Comparison of ENCODE assay signal across 9 cellular contexts in genomic region chr11:128627666-128628342, GRCh38. TPM values are rescaled to one million over a fixed set of nuclear protein-coding genes. Genes with fewer than 3 reads are reported as not detected.
DNase-seq lines count a peak whose midpoint lies in the region; ATAC-seq and TF ChIP-seq lines count a peak whose summit lies in the region.
"Had no signal": no experiment of that assay in that cellular context is flagged by ENCODE, and none has a peak within 500 bp of the region (broad histone marks: within the 10 kb centered on the region; RNA-seq: fewer than 3 reads in every experiment).

No MANE protein-coding gene starts in this region.

- H3K27me3 ChIP-seq in tibial nerve (no peaks in the 10 kb centered on the region), ovary (no peaks in the 10 kb centered on the region)

- no peaks in the 10 kb centered on the region for H3K9me3 ChIP-seq in tibial nerve
- H3K9me3 ChIP-seq in ovary: no peaks in the 10 kb centered on the region

- intact Hi-C loops in ovary (cut with DNase I): loop anchor here in 3 of 4 donors (5.0 to 10.0 kb wide), 3 partner anchors 73 to 336 kb away; no protein-coding TSS in a partner anchor

- TF ChIP-seq POLR2A in tibial nerve (IDR thresholded peaks at IDR 0.05) (no peak), ovary (IDR thresholded peaks at IDR 0.05) (no peak)

- TF ChIP-seq CTCF in tibial nerve (IDR thresholded peaks at IDR 0.05) (no peak), ovary (IDR thresholded peaks at IDR 0.05) (no peak)

- H3K27me3 Mint-ChIP-seq in activated T-cell treated with anti-CD3 and anti-CD28 coated beads, Interleukin-2, amount 50 U/mL, for 4 hours (ENCODE audit: low read depth): no peaks in the 10 kb centered on the region
- H3K27me3 Mint-ChIP-seq in activated naive CD8-positive, alpha-beta T cell treated with anti-CD3 and anti-CD28 coated beads for 36 hours: no peaks in the 10 kb centered on the region
- no peaks in the 10 kb centered on the region for H3K27me3 Mint-ChIP-seq in stimulated activated naive CD8-positive, alpha-beta T cell treated with anti-CD3 and anti-CD28 coated beads, Interleukin-15, Interleukin-2, amounts not matched to agents 100 ng/mL and 50 ng/mL, for 24 hours

- no peak overlapping the region for H3K4me3 ChIP-seq in tibial nerve
- H3K4me3 ChIP-seq in ovary: no peak overlapping the region

- 95% methylated on average over 7 of the region's 7 CpGs for WGBS in tibial nerve, 2 donors
- 89 to 92% (median 89%) methylated on average over 7 of the region's 7 CpGs for WGBS in ovary, 3 donors

- H3K36me3 ChIP-seq in tibial nerve (no peaks in the 10 kb centered on the region), ovary (no peaks in the 10 kb centered on the region)

- no peaks in the 10 kb centered on the region for H3K9me3 Mint-ChIP-seq in activated T-cell treated with anti-CD3 and anti-CD28 coated beads, Interleukin-2, amount 50 U/mL, for 4 hours
- H3K9me3 Mint-ChIP-seq in activated naive CD8-positive, alpha-beta T cell treated with anti-CD3 and anti-CD28 coated beads for 36 hours: no peaks in the 10 kb centered on the region
- no peaks in the 10 kb centered on the region for H3K9me3 Mint-ChIP-seq in stimulated activated naive CD8-positive, alpha-beta T cell treated with anti-CD3 and anti-CD28 coated beads, Interleukin-15, Interleukin-2, amounts not matched to agents 100 ng/mL and 50 ng/mL, for 24 hours

- H3K27ac ChIP-seq in tibial nerve: peak overlapping the region in 1 of 4 donors; percentile 11
- no peak overlapping the region for H3K27ac ChIP-seq in ovary

- no peaks in the 10 kb centered on the region for H3K36me3 Mint-ChIP-seq in activated T-cell treated with anti-CD3 and anti-CD28 coated beads, Interleukin-2, amount 50 U/mL, for 4 hours (ENCODE audit: insufficient read depth)
- peaks cover 2% of the 10 kb centered on the region for H3K36me3 Mint-ChIP-seq in activated naive CD8-positive, alpha-beta T cell treated with anti-CD3 and anti-CD28 coated beads for 36 hours
- H3K36me3 Mint-ChIP-seq in stimulated activated naive CD8-positive, alpha-beta T cell treated with anti-CD3 and anti-CD28 coated beads, Interleukin-15, Interleukin-2, amounts not matched to agents 100 ng/mL and 50 ng/mL, for 24 hours (ENCODE audit: low read depth): no peaks in the 10 kb centered on the region

- TF ChIP-seq EP300 in tibial nerve (IDR thresholded peaks at IDR 0.05) (no peak), ovary (IDR thresholded peaks at IDR 0.05) (no peak)

- peaks cover 95% of the 10 kb centered on the region for H3K4me1 Mint-ChIP-seq in activated T-cell treated with anti-CD3 and anti-CD28 coated beads, Interleukin-2, amount 50 U/mL, for 4 hours (ENCODE audit: low read depth)
- peaks cover 91% of the 10 kb centered on the region for H3K4me1 Mint-ChIP-seq in activated naive CD8-positive, alpha-beta T cell treated with anti-CD3 and anti-CD28 coated beads for 36 hours
- H3K4me1 Mint-ChIP-seq in stimulated activated naive CD8-positive, alpha-beta T cell treated with anti-CD3 and anti-CD28 coated beads, Interleukin-15, Interleukin-2, amounts not matched to agents 100 ng/mL and 50 ng/mL, for 24 hours (ENCODE audit: low read depth): peaks cover 96% of the 10 kb centered on the region

- H3K4me1 ChIP-seq in tibial nerve (peaks cover 0 to 27% (median 17%) of the 10 kb centered on the region in 4 donors), ovary (ENCODE audit: insufficient read depth) (no peaks in the 10 kb centered on the region)

- H3K27ac Mint-ChIP-seq in activated naive CD8-positive, alpha-beta T cell treated with anti-CD3 and anti-CD28 coated beads for 36 hours: peak overlapping the region; percentile 92
- peak overlapping the region; percentile 95 for H3K27ac Mint-ChIP-seq in stimulated activated naive CD8-positive, alpha-beta T cell treated with anti-CD3 and anti-CD28 coated beads, Interleukin-15, Interleukin-2, amounts not matched to agents 100 ng/mL and 50 ng/mL, for 24 hours

- H3K4me3 Mint-ChIP-seq in activated T-cell treated with anti-CD3 and anti-CD28 coated beads, Interleukin-2, amount 50 U/mL, for 4 hours: peak overlapping the region; percentile 44
- peak overlapping the region; percentile 71 for H3K4me3 Mint-ChIP-seq in activated naive CD8-positive, alpha-beta T cell treated with anti-CD3 and anti-CD28 coated beads for 36 hours
- peak overlapping the region; percentile 74 for H3K4me3 Mint-ChIP-seq in stimulated activated naive CD8-positive, alpha-beta T cell treated with anti-CD3 and anti-CD28 coated beads, Interleukin-15, Interleukin-2, amounts not matched to agents 100 ng/mL and 50 ng/mL, for 24 hours

- ATAC-seq in activated T-cell treated with anti-CD3 and anti-CD28 coated beads, Interleukin-2, amount 50 U/mL, for 4 hours: peak; percentile 13 to 26
- ATAC-seq in HG03066 (IDR thresholded peaks at IDR 0.05; ENCODE audit: low read depth, unreplicated experiment): peak; percentile 43
- ATAC-seq: left lobe of liver had no signal

- DNase-seq in activated T-cell treated with anti-CD3 and anti-CD28 coated beads, Interleukin-2, amount 50 U/mL, for 4 hours: no peak
- no peak for DNase-seq in activated T-cell treated with anti-CD3 and anti-CD28 coated beads, Interleukin-2, amount 50 U/mL, for 1 hour
- DNase-seq in activated naive CD8-positive, alpha-beta T cell treated with anti-CD3 and anti-CD28 coated beads for 36 hours: peak; percentile 52
- DNase-seq in tibial nerve (ENCODE audit: low spot score in 2 of 2): no peak
- no peak for DNase-seq in ovary
- DNase-seq in GF-D8 (lab: John Stamatoyannopoulos, UW): no peak

RNA-seq across cellular contexts. Expression of gene ETS1, which starts 40.4 kb away (rescaled TPM):
- total RNA-seq in activated T-cell treated with anti-CD3 and anti-CD28 coated beads, Interleukin-2, amount 50 U/mL, for 4 hours: 100 to 1,000 TPM; 246 to 299 (median 258) TPM
- total RNA-seq in activated naive CD8-positive, alpha-beta T cell treated with anti-CD3 and anti-CD28 coated beads for 36 hours: 100 to 1,000 TPM; 426 to 430 TPM
- total RNA-seq in tibial nerve (10 to 100 TPM; 46.3 to 70.6 (median 57.6) TPM), ovary (10 to 100 TPM; 24.4 to 68.0 (median 40.4) TPM)
- 10 to 100 TPM; 33.2 to 64.8 TPM for polyA plus RNA-seq in ovary
